ENCODE assay signal across 32 cellular contexts in the genomic region with DNA sequence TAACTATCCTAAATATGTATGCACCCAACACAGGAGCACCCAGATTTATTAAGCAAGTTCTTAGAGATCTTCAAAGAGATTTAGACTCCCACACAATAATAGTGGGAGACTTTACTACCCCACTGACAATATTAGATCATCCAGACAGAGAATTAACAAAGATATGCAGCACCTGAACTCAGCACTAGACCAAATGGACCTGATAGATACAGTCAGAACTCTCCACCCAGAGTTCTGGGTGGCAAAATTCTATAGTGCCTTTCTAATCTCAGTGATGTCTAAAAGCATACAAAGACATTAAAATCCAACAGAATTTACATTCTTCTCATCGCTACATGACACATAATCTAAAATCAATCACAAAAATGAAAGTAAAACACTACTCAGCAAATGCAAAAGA.
"Had no signal": no experiment of that assay in that cellular context is flagged by ENCODE, and none has a peak within 500 bp of the region (broad histone marks: within the 10 kb centered on the region; RNA-seq: fewer than 3 reads in every experiment).

No MANE protein-coding gene starts in this region.

- H3K36me3 Mint-ChIP-seq: naive thymus-derived CD8-positive, alpha-beta T cell; stimulated activated memory B cell treated with anti-CD40 and anti-IgM and Interleukin-4, amounts not matched to agents 10 μg/mL and 1 μg/mL and 100 μg/mL, for 72 hours; type B pancreatic cell had no signal

- H2AFZ ChIP-seq: parathyroid adenoma had no signal

- H3K79me2 ChIP-seq: parathyroid adenoma had no signal

- H3K9me3 ChIP-seq: neutrophil, ovary, psoas muscle, right lobe of liver, suprapubic skin, testis, tibial artery, transverse colon, upper lobe of right lung, uterus had no signal

- H3K27me3 ChIP-seq: neutrophil, ovary, right lobe of liver, sigmoid colon, suprapubic skin, testis, tibial artery, transverse colon, upper lobe of right lung, uterus had no signal

- H3K9ac ChIP-seq: parathyroid adenoma had no signal

- H3K36me3 ChIP-seq: neutrophil, ovary, sigmoid colon, suprapubic skin, tibial artery, transverse colon, upper lobe of right lung, uterus had no signal

- H3K4me1 Mint-ChIP-seq: naive thymus-derived CD8-positive, alpha-beta T cell; nephron progenitor cell; neural crest cell; stimulated activated memory B cell treated with anti-CD40 and anti-IgM and Interleukin-4, amounts not matched to agents 10 μg/mL and 1 μg/mL and 100 μg/mL, for 72 hours; stimulated activated naive CD8-positive, alpha-beta T cell treated with anti-CD3 and anti-CD28 coated beads, Interleukin-15, amount 100 ng/mL, for 72 hours had no signal

- ATAC-seq: naive thymus-derived CD8-positive, alpha-beta T cell; natural killer cell treated with Interleukin-12 subunit alpha and Interleukin-12 subunit beta and Interleukin-15 and Interleukin-18, amount 100 ng/mL, for 72 hours; psoas muscle; right cardiac atrium; stimulated activated memory B cell treated with anti-CD40 and anti-IgM and Interleukin-4, amounts not matched to agents 10 μg/mL and 1 μg/mL and 100 μg/mL, for 72 hours; stimulated activated naive CD8-positive, alpha-beta T cell treated with anti-CD3 and anti-CD28 coated beads, Interleukin-15, amount 100 ng/mL, for 72 hours; stimulated activated naive CD8-positive, alpha-beta T cell treated with anti-CD3 and anti-CD28 coated beads, Interleukin-15, Interleukin-2, amounts not matched to agents 100 U/mL and 50 U/mL, for 24 hours; upper lobe of right lung had no signal

- H3K27me3 Mint-ChIP-seq: naive thymus-derived CD8-positive, alpha-beta T cell; natural killer cell treated with Interleukin-12 subunit alpha and Interleukin-12 subunit beta and Interleukin-15 and Interleukin-18, amount 100 ng/mL, for 72 hours; progenitor cell of endocrine pancreas; stimulated activated memory B cell treated with anti-CD40 and anti-IgM and Interleukin-4, amounts not matched to agents 10 μg/mL and 1 μg/mL and 100 μg/mL, for 72 hours; stimulated activated naive CD8-positive, alpha-beta T cell treated with anti-CD3 and anti-CD28 coated beads, Interleukin-15, amount 100 ng/mL, for 72 hours; type B pancreatic cell had no signal

- H3K4me3 ChIP-seq: ovary, psoas muscle, right lobe of liver, sigmoid colon, suprapubic skin, testis, tibial artery, transverse colon, upper lobe of right lung, uterus had no signal

- H3K27ac Mint-ChIP-seq: naive thymus-derived CD8-positive, alpha-beta T cell; natural killer cell treated with Interleukin-12 subunit alpha and Interleukin-12 subunit beta and Interleukin-15 and Interleukin-18, amount 100 ng/mL, for 72 hours; nephron progenitor cell; progenitor cell of endocrine pancreas; stimulated activated memory B cell treated with anti-CD40 and anti-IgM and Interleukin-4, amounts not matched to agents 10 μg/mL and 1 μg/mL and 100 μg/mL, for 72 hours; stimulated activated naive CD8-positive, alpha-beta T cell treated with anti-CD3 and anti-CD28 coated beads, Interleukin-15, amount 100 ng/mL, for 72 hours; type B pancreatic cell had no signal

- H3K27ac ChIP-seq: neutrophil, ovary, parathyroid adenoma, psoas muscle, right lobe of liver, sigmoid colon, suprapubic skin, testis, tibial artery, transverse colon, upper lobe of right lung, uterus had no signal

- H3K4me1 ChIP-seq: parathyroid adenoma, psoas muscle, sigmoid colon, suprapubic skin, testis, transverse colon, upper lobe of right lung, uterus had no signal

- H3K9me3 Mint-ChIP-seq: type B pancreatic cell had no signal

- H3K4me3 Mint-ChIP-seq: naive thymus-derived CD8-positive, alpha-beta T cell; natural killer cell treated with Interleukin-12 subunit alpha and Interleukin-12 subunit beta and Interleukin-15 and Interleukin-18, amount 100 ng/mL, for 72 hours; nephron progenitor cell; neural crest cell; stimulated activated memory B cell treated with anti-CD40 and anti-IgM and Interleukin-4, amounts not matched to agents 10 μg/mL and 1 μg/mL and 100 μg/mL, for 72 hours; stimulated activated naive CD8-positive, alpha-beta T cell treated with anti-CD3 and anti-CD28 coated beads, Interleukin-15, amount 100 ng/mL, for 72 hours; type B pancreatic cell had no signal

- DNase-seq: naive thymus-derived CD8-positive, alpha-beta T cell; nephron progenitor cell; nucleus accumbens; ovary; posterior cingulate gyrus; psoas muscle; right cardiac atrium; right lobe of liver; sigmoid colon; small intestine; stimulated activated CD4-positive, alpha-beta T cell treated with anti-CD3 and anti-CD28 coated beads, Interleukin-12 subunit alpha, Interleukin-12 subunit beta, amount 100 ng/mL, for 4 hours; stimulated activated CD4-positive, alpha-beta T cell treated with anti-CD3 and anti-CD28 coated beads, Interleukin-1b, Interleukin-23, amount 100 ng/mL, for 48 hours; stimulated activated CD4-positive, alpha-beta T cell treated with anti-CD3 and anti-CD28 coated beads, Interleukin-4, amount 100 ng/mL, for 1 hour; stimulated activated CD4-positive, alpha-beta T cell treated with anti-CD3 and anti-CD28 coated beads, Interleukin-4, amount 100 ng/mL, for 4 hours; stimulated activated CD8-positive, alpha-beta memory T cell treated with anti-CD3 and anti-CD28 coated beads, Interleukin-4, amount 100 ng/mL, for 48 hours; stimulated activated naive CD4-positive, alpha-beta T cell; stimulated activated naive CD8-positive, alpha-beta T cell treated with anti-CD3 and anti-CD28 coated beads, Interleukin-15, amount 100 ng/mL, for 72 hours; stimulated activated naive CD8-positive, alpha-beta T cell treated with anti-CD3 and anti-CD28 coated beads, Interleukin-15, Interleukin-2, amounts not matched to agents 100 U/mL and 50 U/mL, for 24 hours; substantia nigra; testis; tibial artery; transverse colon; upper lobe of right lung; uterus had no signal
